34 cellular contexts compared by ENCODE assay signal in genomic region chr4:12672320-12672719, GRCh38.
"Had no signal": no experiment of that assay in that cellular context is flagged by ENCODE, and none has a peak within 500 bp of the region (broad histone marks: within the 10 kb centered on the region; RNA-seq: fewer than 3 reads in every experiment).

No MANE protein-coding gene starts in this region.

- H3K27me3 ChIP-seq: MG63 had no signal

- H3K36me3 ChIP-seq: MG63 had no signal

- H3K4me3 ChIP-seq: MG63 had no signal

- DNase-seq: Karpas-422, Kasumi-1, MG63, MM.1S, MV-4-11, NCI-H1048, NCI-H1092, NCI-H1092 treated with DMSO at 0.1 percent for 48 hours, NCI-H1105, NCI-H1105 treated with DMSO at 0.1 percent for 48 hours, NCI-H1417, NCI-H1417 treated with DMSO at 0.1 percent for 48 hours, NCI-H1436, NCI-H1436 treated with DMSO at 0.1 percent for 48 hours, NCI-H146, NCI-H1694, NCI-H1694 treated with DMSO at 0.1 percent for 48 hours, NCI-H187, NCI-H187 treated with DMSO at 0.1 percent for 48 hours, NCI-H1930, NCI-H2029, NCI-H2029 treated with DMSO at 0.1 percent for 48 hours, NCI-H2081, NCI-H2081 treated with DMSO at 0.1 percent for 48 hours, NCI-H2107, NCI-H2171, NCI-H2171 treated with DMSO at 0.1 percent for 48 hours, NCI-H2227 treated with DMSO at 0.1 percent for 48 hours, NCI-H226, NCI-H345, NCI-H446, NCI-H446 treated with DMSO at 0.1 percent for 48 hours, NCI-H510A had no signal

- H3K9me3 ChIP-seq: MG63 had no signal

- H3K9ac ChIP-seq: KMS-11 had no signal
